29 cellular contexts compared by ENCODE assay signal in the genomic region with DNA sequence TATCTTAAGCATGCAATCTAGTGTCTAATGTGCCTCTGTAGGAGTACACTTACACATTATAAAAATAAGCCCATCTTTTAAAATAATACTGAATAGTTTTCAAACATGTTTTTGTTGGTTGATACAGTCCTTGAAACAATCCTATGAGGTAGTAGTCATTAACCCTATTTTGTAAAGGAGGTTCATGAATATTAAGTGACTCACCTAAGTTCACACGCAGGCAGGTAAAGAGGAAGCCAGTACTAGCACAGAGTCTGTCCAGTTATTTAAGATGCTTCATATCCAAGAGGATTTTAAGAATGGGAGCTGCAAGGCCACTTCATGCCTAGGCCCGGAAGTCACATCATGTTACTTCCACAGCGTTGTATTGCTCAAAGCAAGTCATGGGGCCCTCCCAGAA.
"Had no signal": no experiment of that assay in that cellular context is flagged by ENCODE, and none has a peak within 500 bp of the region (broad histone marks: within the 10 kb centered on the region; RNA-seq: fewer than 3 reads in every experiment).

No MANE protein-coding gene starts in this region.

- H3K9me3 ChIP-seq: adrenal gland, body of pancreas, breast epithelium, gastroesophageal sphincter had no signal

- H3K27me3 ChIP-seq: adrenal gland, body of pancreas, breast epithelium, gastroesophageal sphincter had no signal

- H3K4me3 ChIP-seq: adrenal gland, body of pancreas, breast epithelium, gastroesophageal sphincter had no signal

- H3K36me3 ChIP-seq: adrenal gland, breast epithelium had no signal

- H3K4me1 ChIP-seq: adrenal gland, body of pancreas, breast epithelium had no signal

- ATAC-seq: activated CD4-positive, alpha-beta T cell treated with anti-CD3 and anti-CD28 coated beads for 36 hours; activated CD8-positive, alpha-beta memory T cell treated with anti-CD3 and anti-CD28 coated beads, Interleukin-2, amount 10 ng/mL, durations not matched to agents 7 days and 5 days; activated CD8-positive, alpha-beta T cell treated with anti-CD3 and anti-CD28 coated beads, Interleukin-2, amount 10 ng/mL, durations not matched to agents 7 days and 5 days; activated naive CD8-positive, alpha-beta T cell treated with anti-CD3 and anti-CD28 coated beads, Interleukin-2, amount 50 U/mL, for 24 hours; body of pancreas; effector memory CD8-positive, alpha-beta T cell; esophagus mucosa; gastroesophageal sphincter; T-helper 17 cell had no signal

- DNase-seq: activated CD4-positive, alpha-beta memory T cell treated with anti-CD3 and anti-CD28 coated beads for 36 hours; activated CD4-positive, alpha-beta T cell treated with anti-CD3 and anti-CD28 coated beads for 36 hours; activated CD4-positive, alpha-beta T cell treated with anti-CD3 and anti-CD28 coated beads, Interleukin-2, amount 10 ng/mL, durations not matched to agents 24 days and 14 days; activated CD4-positive, CD25-positive, alpha-beta regulatory T cell; activated CD4-positive, CD25-positive, alpha-beta regulatory T cell treated with anti-CD3 and anti-CD28 coated beads, Interleukin-2, amount 50 U/mL, for 72 hours; activated CD8-positive, alpha-beta memory T cell treated with anti-CD3 and anti-CD28 coated beads, Interleukin-2, amount 10 ng/mL, durations not matched to agents 7 days and 5 days; activated CD8-positive, alpha-beta memory T cell treated with anti-CD3 and anti-CD28 coated beads, Interleukin-2, amount 50 U/mL, for 4 hours; activated CD8-positive, alpha-beta T cell treated with anti-CD3 and anti-CD28 coated beads, Interleukin-2, amount 10 ng/mL, durations not matched to agents 7 days and 5 days; activated effector memory CD4-positive, alpha-beta T cell treated with anti-CD3 and anti-CD28 coated beads, Interleukin-2, amount 50 U/mL, for 16 hours; activated naive CD4-positive, alpha-beta T cell treated with anti-CD3 and anti-CD28 coated beads for 36 hours; activated naive CD8-positive, alpha-beta T cell treated with anti-CD3 and anti-CD28 coated beads for 36 hours; activated naive CD8-positive, alpha-beta T cell treated with anti-CD3 and anti-CD28 coated beads, Interleukin-2, amount 50 U/mL, for 24 hours; activated T-cell treated with anti-CD3 and anti-CD28 coated beads, Interleukin-2, amount 50 U/mL, for 1 hour; activated T-cell treated with anti-CD3 and anti-CD28 coated beads, Interleukin-2, amount 50 U/mL, for 48 hours; adrenal gland; amygdala; aorta; body of pancreas; cortex of kidney; dermis blood vessel endothelial cell; effector CD4-positive, alpha-beta T cell; effector memory CD8-positive, alpha-beta T cell; T-helper 1 cell; T-helper 17 cell; T1000 had no signal

- FAIRE-seq: colon had no signal

- H3K27ac ChIP-seq: adrenal gland, body of pancreas had no signal
